Comparison of ENCODE assay signal across 20 cellular contexts in genomic region chr18:25166113-25166512, GRCh38.
"Had no signal": no experiment of that assay in that cellular context is flagged by ENCODE, and none has a peak within 500 bp of the region (broad histone marks: within the 10 kb centered on the region; RNA-seq: fewer than 3 reads in every experiment).

No MANE protein-coding gene starts in this region.

- H3K27me3 Mint-ChIP-seq: activated naive CD8-positive, alpha-beta T cell treated with anti-CD3 and anti-CD28 coated beads, Interleukin-2, amount 50 U/mL, for 24 hours; activated T-cell treated with anti-CD3 and anti-CD28 coated beads, Interleukin-2, amount 50 U/mL, for 24 hours; dendritic cell treated with granulocyte-macrophage colony-stimulating factor and Interleukin-4, amounts not matched to agents 40 ng/mL and 50 ng/mL, for 4 days; stimulated activated naive B cell treated with anti-CD40 and anti-IgM and Interleukin-4, amounts not matched to agents 10 μg/mL and 1 μg/mL and 100 μg/mL, for 72 hours had no signal

- H3K27ac ChIP-seq: ascending aorta, thyroid gland had no signal

- H3K9me3 ChIP-seq: ascending aorta, breast epithelium, esophagus muscularis mucosa, thyroid gland had no signal

- H3K27me3 ChIP-seq: ascending aorta, breast epithelium, thyroid gland had no signal

- H3K4me3 Mint-ChIP-seq: activated CD8-positive, alpha-beta T cell treated with anti-CD3 and anti-CD28 coated beads for 36 hours; activated naive CD8-positive, alpha-beta T cell treated with anti-CD3 and anti-CD28 coated beads, Interleukin-2, amount 50 U/mL, for 24 hours; activated T-cell treated with anti-CD3 and anti-CD28 coated beads, Interleukin-2, amount 50 U/mL, for 24 hours; dendritic cell treated with granulocyte-macrophage colony-stimulating factor and Interleukin-4, amounts not matched to agents 40 ng/mL and 50 ng/mL, for 4 days had no signal

- DNase-seq: activated CD8-positive, alpha-beta T cell treated with anti-CD3 and anti-CD28 coated beads for 36 hours; activated naive CD4-positive, alpha-beta T cell treated with Interleukin-2 at 50 U/mL for 16 hours; activated naive CD8-positive, alpha-beta T cell treated with anti-CD3 and anti-CD28 coated beads, Interleukin-2, amount 50 U/mL, for 24 hours; activated T-cell treated with anti-CD3 and anti-CD28 coated beads, Interleukin-2, amount 50 U/mL, for 24 hours; cerebellar nuclear complex; effector CD8-positive, alpha-beta T cell; hippocampal formation; islet precursor cell; left colon; midbrain; stimulated activated naive B cell treated with anti-CD40 and anti-IgM and Interleukin-4, amounts not matched to agents 10 μg/mL and 1 μg/mL and 100 μg/mL, for 72 hours; thyroid gland had no signal

- H3K36me3 ChIP-seq: ascending aorta, breast epithelium, esophagus muscularis mucosa, thyroid gland had no signal

- H3K4me1 ChIP-seq: ascending aorta, breast epithelium, thyroid gland had no signal

- H3K9ac ChIP-seq: parathyroid adenoma had no signal

- H3K27ac Mint-ChIP-seq: activated CD4-positive, alpha-beta T cell treated with anti-CD3 and anti-CD28 coated beads, Interleukin-2, amount 10 ng/mL, durations not matched to agents 24 days and 14 days; activated CD8-positive, alpha-beta T cell treated with anti-CD3 and anti-CD28 coated beads for 36 hours; activated naive CD8-positive, alpha-beta T cell treated with anti-CD3 and anti-CD28 coated beads, Interleukin-2, amount 50 U/mL, for 24 hours; activated T-cell treated with anti-CD3 and anti-CD28 coated beads, Interleukin-2, amount 50 U/mL, for 24 hours; activated T-helper 2 cell treated with anti-CD3 and anti-CD28 coated beads, Interferon-gamma antibody, Interleukin-2, Interleukin-4, amounts not matched to agents 10 μg/mL and 5 μg/mL and 100 μg/mL, durations not matched to agents 14 hours and 24 hours and 36 hours; dendritic cell treated with granulocyte-macrophage colony-stimulating factor and Interleukin-4, amounts not matched to agents 40 ng/mL and 50 ng/mL, for 4 days; stimulated activated naive B cell treated with anti-CD40 and anti-IgM and Interleukin-4, amounts not matched to agents 10 μg/mL and 1 μg/mL and 100 μg/mL, for 72 hours had no signal

- ATAC-seq: activated CD8-positive, alpha-beta T cell treated with anti-CD3 and anti-CD28 coated beads for 36 hours; activated naive CD8-positive, alpha-beta T cell treated with anti-CD3 and anti-CD28 coated beads, Interleukin-2, amount 50 U/mL, for 24 hours; left colon had no signal

- H3K36me3 Mint-ChIP-seq: stimulated activated naive B cell treated with anti-CD40 and anti-IgM and Interleukin-4, amounts not matched to agents 10 μg/mL and 1 μg/mL and 100 μg/mL, for 72 hours had no signal

- H3K4me3 ChIP-seq: ascending aorta, lung, thyroid gland had no signal

- H3K9me3 Mint-ChIP-seq: activated CD4-positive, alpha-beta T cell treated with anti-CD3 and anti-CD28 coated beads, Interleukin-2, amount 10 ng/mL, durations not matched to agents 24 days and 14 days; activated CD8-positive, alpha-beta T cell treated with anti-CD3 and anti-CD28 coated beads for 36 hours; activated naive CD8-positive, alpha-beta T cell treated with anti-CD3 and anti-CD28 coated beads, Interleukin-2, amount 50 U/mL, for 24 hours; activated T-cell treated with anti-CD3 and anti-CD28 coated beads, Interleukin-2, amount 50 U/mL, for 24 hours; activated T-helper 2 cell treated with anti-CD3 and anti-CD28 coated beads, Interferon-gamma antibody, Interleukin-2, Interleukin-4, amounts not matched to agents 10 μg/mL and 5 μg/mL and 100 μg/mL, durations not matched to agents 14 hours and 24 hours and 36 hours; dendritic cell treated with granulocyte-macrophage colony-stimulating factor and Interleukin-4, amounts not matched to agents 40 ng/mL and 50 ng/mL, for 4 days; stimulated activated naive B cell treated with anti-CD40 and anti-IgM and Interleukin-4, amounts not matched to agents 10 μg/mL and 1 μg/mL and 100 μg/mL, for 72 hours had no signal
